Comparison of ENCODE assay signal across 8 cellular contexts in the genomic region with DNA sequence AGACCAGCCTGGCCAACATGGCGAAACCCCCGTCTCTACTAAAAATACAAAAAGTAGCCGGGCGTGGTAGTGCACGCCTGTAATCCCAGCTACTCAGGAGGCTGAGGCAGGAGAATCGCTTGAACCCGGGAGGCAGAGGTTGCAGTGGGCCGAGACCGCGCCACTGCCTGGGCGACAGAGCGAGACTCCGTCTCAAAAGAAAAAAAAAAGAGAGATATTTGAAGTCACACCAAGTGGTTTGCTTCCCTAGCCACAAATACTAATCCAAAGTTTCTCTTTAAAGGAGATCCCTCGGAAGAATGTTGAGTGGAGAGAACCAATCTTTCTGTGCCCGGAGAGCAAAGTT. TPM values are rescaled to one million over a fixed set of nuclear protein-coding genes. Genes with fewer than 3 reads are reported as not detected.
A peak's percentile ranks its signal among the peaks of the same experiment; 100 is the strongest.
DNase-seq lines count a peak whose midpoint lies in the region; ATAC-seq and TF ChIP-seq lines count a peak whose summit lies in the region.
"Not testable (repeated sequence)": the region's sequence is repeated elsewhere in the genome, so short reads cannot be mapped to it uniquely, and the experiment has no call there.

No MANE protein-coding gene starts in this region.

- not testable (repeated sequence) for TF ChIP-seq RAD21 in SK-N-SH (IDR thresholded peaks at IDR 0.05; ENCODE audit: low read length)

- TF ChIP-seq CTCF in SK-N-SH (IDR thresholded peaks at IDR 0.05); endodermal cell (conservative IDR thresholded peaks at IDR 0.05): not testable (repeated sequence)

- not testable (repeated sequence) for H3F3A ChIP-seq in SK-N-SH (replicated peaks; ENCODE audit: insufficient read depth)

- CTCF ChIA-PET in HEK293T (lab: Yijun Ruan, JAX): interaction anchor here (0.7 kb wide), 1 partner anchor 291 kb away, joined by 3 read pairs; no protein-coding TSS in a partner anchor
- CTCF ChIA-PET in SK-N-SH (lab: Yijun Ruan, JAX): interaction anchor here (1.7 to 4.8 kb wide), 3 partner anchors 17 to 185 kb away, joined by 4 to 29 read pairs (median 6); no protein-coding TSS in a partner anchor

- peak overlapping the region; percentile 65 for H3K9ac ChIP-seq in SK-N-SH
- not testable (repeated sequence) for H3K9ac ChIP-seq in endodermal cell (ENCODE audit: extremely low read depth, low read length, poor library complexity, severe bottlenecking)
- H3K9ac ChIP-seq in iPS-20b (ENCODE audit: low read depth, low read length): peak overlapping the region; percentile 68; the same call in 1 of the 2 replicates

- H3K9me3 Mint-ChIP-seq in activated naive CD8-positive, alpha-beta T cell treated with anti-CD3 and anti-CD28 coated beads, Interleukin-2, amount 10 ng/mL, durations not matched to agents 7 days and 5 days; endodermal cell; natural killer cell treated with Interleukin-12 subunit alpha and Interleukin-12 subunit beta and Interleukin-15 and Interleukin-18, amount 100 ng/mL, for 72 hours; stimulated activated effector memory CD8-positive, alpha-beta T cell treated with anti-CD3 and anti-CD28 coated beads, Interleukin-12 subunit alpha, Interleukin-12 subunit beta, amount 100 ng/mL, for 72 hours: not testable (repeated sequence)

- H3K4me3 Mint-ChIP-seq in activated naive CD8-positive, alpha-beta T cell treated with anti-CD3 and anti-CD28 coated beads, Interleukin-2, amount 10 ng/mL, durations not matched to agents 7 days and 5 days: peak overlapping the region; percentile 85
- H3K4me3 Mint-ChIP-seq in endodermal cell: peak overlapping the region; percentile 78
- H3K4me3 Mint-ChIP-seq in natural killer cell treated with Interleukin-12 subunit alpha and Interleukin-12 subunit beta and Interleukin-15 and Interleukin-18, amount 100 ng/mL, for 72 hours: peak overlapping the region; percentile 88
- H3K4me3 Mint-ChIP-seq in stimulated activated effector memory CD8-positive, alpha-beta T cell treated with anti-CD3 and anti-CD28 coated beads, Interleukin-12 subunit alpha, Interleukin-12 subunit beta, amount 100 ng/mL, for 72 hours: peak overlapping the region; percentile 85

- not testable (repeated sequence) for DNase-seq in HEK293T (ENCODE audit: extremely low spot score); SK-N-SH; activated naive CD8-positive, alpha-beta T cell treated with anti-CD3 and anti-CD28 coated beads, Interleukin-2, amount 10 ng/mL, durations not matched to agents 7 days and 5 days; endodermal cell; natural killer cell treated with Interleukin-12 subunit alpha and Interleukin-12 subunit beta and Interleukin-15 and Interleukin-18, amount 100 ng/mL, for 72 hours (ENCODE audit: low spot score); stimulated activated effector memory CD8-positive, alpha-beta T cell treated with anti-CD3 and anti-CD28 coated beads, Interleukin-12 subunit alpha, Interleukin-12 subunit beta, amount 100 ng/mL, for 72 hours (ENCODE audit: low spot score in 2 of 2)

- H3K4me2 ChIP-seq in SK-N-SH: peak overlapping the region; percentile 95

- H3K27ac Mint-ChIP-seq in activated naive CD8-positive, alpha-beta T cell treated with anti-CD3 and anti-CD28 coated beads, Interleukin-2, amount 10 ng/mL, durations not matched to agents 7 days and 5 days: peak overlapping the region; percentile 85
- H3K27ac Mint-ChIP-seq in endodermal cell: not testable (repeated sequence)
- peak overlapping the region; percentile 70 to 84 for H3K27ac Mint-ChIP-seq in natural killer cell treated with Interleukin-12 subunit alpha and Interleukin-12 subunit beta and Interleukin-15 and Interleukin-18, amount 100 ng/mL, for 72 hours
- H3K27ac Mint-ChIP-seq in stimulated activated effector memory CD8-positive, alpha-beta T cell treated with anti-CD3 and anti-CD28 coated beads, Interleukin-12 subunit alpha, Interleukin-12 subunit beta, amount 100 ng/mL, for 72 hours: peak overlapping the region; percentile 90

- not testable (repeated sequence) for H3K9me3 ChIP-seq in SK-N-SH; endodermal cell (ENCODE audit: control insufficient read depth, low read length); iPS-20b (ENCODE audit: insufficient read depth, low read depth, low read length)

- POLR2A ChIA-PET in HEK293T (lab: Yijun Ruan, JAX); SK-N-SH (lab: Yijun Ruan, JAX); activated naive CD8-positive, alpha-beta T cell treated with anti-CD3 and anti-CD28 coated beads, Interleukin-2, amount 10 ng/mL, durations not matched to agents 7 days and 5 days (lab: Charles Lee): not testable (repeated sequence)

- H3K79me2 ChIP-seq in ACC112 (ENCODE audit: control insufficient read depth, insufficient read depth, low read length, unreplicated experiment); SK-N-SH (ENCODE audit: insufficient read depth): not testable (repeated sequence)

- peak overlapping the region; percentile 91 for H3K4me3 ChIP-seq in ACC112 (ENCODE audit: low read depth, low read length)
- H3K4me3 ChIP-seq in SK-N-SH (ENCODE audit: low read depth in 2 of 2, low read length in 1 of 2): peak overlapping the region; percentile 91 to 95
- H3K4me3 ChIP-seq in endodermal cell (ENCODE audit: low read length): peak overlapping the region; percentile 92
- peak overlapping the region; percentile 91 for H3K4me3 ChIP-seq in iPS-20b (ENCODE audit: low read length)

- H3K36me3 ChIP-seq in ACC112 (ENCODE audit: insufficient read depth, low read length); SK-N-SH (replicated peaks in 1 of 2; ENCODE audit: control insufficient read depth in 1 of 2, insufficient read depth in 2 of 2, low read length in 1 of 2); endodermal cell (ENCODE audit: control insufficient read depth, insufficient read depth, low read length); iPS-20b (ENCODE audit: insufficient read depth, low read depth, low read length): not testable (repeated sequence)

- H4K20me1 ChIP-seq in SK-N-SH (ENCODE audit: insufficient read depth): not testable (repeated sequence)

- H3K4me1 Mint-ChIP-seq in activated naive CD8-positive, alpha-beta T cell treated with anti-CD3 and anti-CD28 coated beads, Interleukin-2, amount 10 ng/mL, durations not matched to agents 7 days and 5 days: peaks cover 13% of the 10 kb centered on the region
- not testable (repeated sequence) for H3K4me1 Mint-ChIP-seq in endodermal cell
- peaks cover 4 to 15% of the 10 kb centered on the region in 2 donors for H3K4me1 Mint-ChIP-seq in natural killer cell treated with Interleukin-12 subunit alpha and Interleukin-12 subunit beta and Interleukin-15 and Interleukin-18, amount 100 ng/mL, for 72 hours (ENCODE audit: low read depth in 2 of 2)
- peaks cover 16% of the 10 kb centered on the region for H3K4me1 Mint-ChIP-seq in stimulated activated effector memory CD8-positive, alpha-beta T cell treated with anti-CD3 and anti-CD28 coated beads, Interleukin-12 subunit alpha, Interleukin-12 subunit beta, amount 100 ng/mL, for 72 hours

- not testable (repeated sequence) for H3K27me3 ChIP-seq in ACC112 (ENCODE audit: insufficient read depth, low read length); SK-N-SH (ENCODE audit: insufficient read depth)
- H3K27me3 ChIP-seq in endodermal cell (ENCODE audit: control insufficient read depth, insufficient read depth, low read length, poor library complexity, severe bottlenecking) (peaks cover 46% of the 10 kb centered on the region), iPS-20b (ENCODE audit: insufficient read depth, low read length) (peaks cover 28% of the 10 kb centered on the region)

- H3K27me3 Mint-ChIP-seq in activated naive CD8-positive, alpha-beta T cell treated with anti-CD3 and anti-CD28 coated beads, Interleukin-2, amount 10 ng/mL, durations not matched to agents 7 days and 5 days: peaks cover 12% of the 10 kb centered on the region
- H3K27me3 Mint-ChIP-seq in endodermal cell (ENCODE audit: insufficient read depth): peaks cover 53% of the 10 kb centered on the region
- H3K27me3 Mint-ChIP-seq in natural killer cell treated with Interleukin-12 subunit alpha and Interleukin-12 subunit beta and Interleukin-15 and Interleukin-18, amount 100 ng/mL, for 72 hours: not testable (repeated sequence)

- not testable (repeated sequence) for H3K27ac ChIP-seq in ACC112 (ENCODE audit: low read depth, low read length); SK-N-SH (ENCODE audit: low read depth in 2 of 2, low read length in 1 of 2); endodermal cell (ENCODE audit: low read depth, low read length); iPS-20b (ENCODE audit: low read length)

- 45% methylated on average over 15 of the region's 15 CpGs for WGBS in SK-N-SH (ENCODE audit: low lambda C conversion rate)
- 77 to 84% methylated on average over 15 of the region's 15 CpGs for WGBS in endodermal cell (ENCODE audit: insufficient coverage in 1 of 2, insufficient read length in 1 of 2), 2 experiments

- H3K36me3 Mint-ChIP-seq in activated naive CD8-positive, alpha-beta T cell treated with anti-CD3 and anti-CD28 coated beads, Interleukin-2, amount 10 ng/mL, durations not matched to agents 7 days and 5 days; endodermal cell (ENCODE audit: low read depth); natural killer cell treated with Interleukin-12 subunit alpha and Interleukin-12 subunit beta and Interleukin-15 and Interleukin-18, amount 100 ng/mL, for 72 hours; stimulated activated effector memory CD8-positive, alpha-beta T cell treated with anti-CD3 and anti-CD28 coated beads, Interleukin-12 subunit alpha, Interleukin-12 subunit beta, amount 100 ng/mL, for 72 hours: not testable (repeated sequence)

- not testable (repeated sequence) for H3K9me2 ChIP-seq in SK-N-SH

- H2AFZ ChIP-seq in ACC112 (ENCODE audit: low read length, unreplicated experiment): peak overlapping the region; percentile 98
- H2AFZ ChIP-seq in SK-N-SH (ENCODE audit: low read depth): peak overlapping the region; percentile 98

- TF ChIP-seq EP300 in SK-N-SH (IDR thresholded peaks at IDR 0.05; ENCODE audit: borderline replicate concordance in 1 of 2, low read depth in 1 of 2, low read length in 1 of 2): not testable (repeated sequence)

- ATAC-seq in activated naive CD8-positive, alpha-beta T cell treated with anti-CD3 and anti-CD28 coated beads, Interleukin-2, amount 10 ng/mL, durations not matched to agents 7 days and 5 days (ENCODE audit: low read depth); natural killer cell treated with Interleukin-12 subunit alpha and Interleukin-12 subunit beta and Interleukin-15 and Interleukin-18, amount 100 ng/mL, for 72 hours; stimulated activated effector memory CD8-positive, alpha-beta T cell treated with anti-CD3 and anti-CD28 coated beads, Interleukin-12 subunit alpha, Interleukin-12 subunit beta, amount 100 ng/mL, for 72 hours: not testable (repeated sequence)

- H3K4me1 ChIP-seq in ACC112 (ENCODE audit: control insufficient read depth, insufficient read depth, low read length, unreplicated experiment); SK-N-SH (ENCODE audit: control insufficient read depth in 1 of 2, insufficient read depth in 2 of 2, low read depth in 1 of 2, low read length in 1 of 2); endodermal cell (ENCODE audit: control insufficient read depth, insufficient read depth, low read length); iPS-20b (ENCODE audit: insufficient read depth, low read length): not testable (repeated sequence)

RNA-seq across cellular contexts. Expression of a gene that starts 0.7 kb away (rescaled TPM):
- 6.1 and 7.0 TPM in 2 replicates for polyA plus RNA-seq in SK-N-SH (2012; rRNA removed)
- 5.9 and 6.6 TPM in 2 replicates for polyA plus RNA-seq in SK-N-SH (2012; cell fraction: cytosol; rRNA removed)
- 3.5 and 5.1 TPM in 2 replicates for polyA plus RNA-seq in SK-N-SH (2012; cell fraction: nucleus; rRNA removed)
- 1 to 10 TPM; 3.7 to 3.8 TPM for total RNA-seq in activated naive CD8-positive, alpha-beta T cell treated with anti-CD3 and anti-CD28 coated beads, Interleukin-2, amount 10 ng/mL, durations not matched to agents 7 days and 5 days
- total RNA-seq in endodermal cell: 1 to 10 TPM; 2.7 to 4.0 TPM
- 5.1 TPM for polyA plus RNA-seq in endodermal cell (2013, experiment 1 of 2)
- polyA plus RNA-seq in endodermal cell (2013, experiment 2 of 2): 4.6 TPM
- 1 to 10 TPM; 3.1 to 3.2 TPM for total RNA-seq in natural killer cell treated with Interleukin-12 subunit alpha and Interleukin-12 subunit beta and Interleukin-15 and Interleukin-18, amount 100 ng/mL, for 72 hours

RNA-seq across cellular contexts. Expression of a gene that starts 0.7 kb away (rescaled TPM):
- 0.35 and 0.57 TPM in 2 replicates for polyA plus RNA-seq in SK-N-SH (2012; rRNA removed)
- polyA plus RNA-seq in SK-N-SH (2012; cell fraction: cytosol; rRNA removed): 0.28 and 0.30 TPM in 2 replicates
- 0.25 and 0.49 TPM in 2 replicates for polyA plus RNA-seq in SK-N-SH (2012; cell fraction: nucleus; rRNA removed)
- not detected for total RNA-seq in activated naive CD8-positive, alpha-beta T cell treated with anti-CD3 and anti-CD28 coated beads, Interleukin-2, amount 10 ng/mL, durations not matched to agents 7 days and 5 days
- total RNA-seq in endodermal cell: under 1 TPM; 0.24 to 0.64 TPM
- polyA plus RNA-seq in endodermal cell (2013, experiment 1 of 2): 0.11 TPM
- 0.25 TPM for polyA plus RNA-seq in endodermal cell (2013, experiment 2 of 2)
- not detected for total RNA-seq in natural killer cell treated with Interleukin-12 subunit alpha and Interleukin-12 subunit beta and Interleukin-15 and Interleukin-18, amount 100 ng/mL, for 72 hours

RNA-seq across cellular contexts. Expression of a gene that starts 10.7 kb away (rescaled TPM):
- polyA plus RNA-seq in SK-N-SH (2012; rRNA removed): 0.08 TPM in 2 replicates
- 0.09 and 0.10 TPM in 2 replicates for polyA plus RNA-seq in SK-N-SH (2012; cell fraction: cytosol; rRNA removed)
- 0.39 and 0.40 TPM in 2 replicates for polyA plus RNA-seq in SK-N-SH (2012; cell fraction: nucleus; rRNA removed)
- under 1 TPM; 0.61 to 0.79 TPM for total RNA-seq in activated naive CD8-positive, alpha-beta T cell treated with anti-CD3 and anti-CD28 coated beads, Interleukin-2, amount 10 ng/mL, durations not matched to agents 7 days and 5 days
- total RNA-seq in endodermal cell: under 1 TPM; 0.11 to 0.22 TPM
- polyA plus RNA-seq in endodermal cell (2013, experiment 1 of 2): 0.18 TPM
- polyA plus RNA-seq in endodermal cell (2013, experiment 2 of 2): 0.21 TPM
- 1 to 10 TPM in 1 of 2 donors, under 1 TPM in 1; 0.33 to 1.0 TPM for total RNA-seq in natural killer cell treated with Interleukin-12 subunit alpha and Interleukin-12 subunit beta and Interleukin-15 and Interleukin-18, amount 100 ng/mL, for 72 hours

RNA-seq across cellular contexts. Expression of a gene that starts 34.6 kb away (rescaled TPM):
- polyA plus RNA-seq in SK-N-SH (2012; rRNA removed): 11.2 and 12.0 TPM in 2 replicates
- 5.8 and 7.6 TPM in 2 replicates for polyA plus RNA-seq in SK-N-SH (2012; cell fraction: cytosol; rRNA removed)
- 26.1 and 33.6 TPM in 2 replicates for polyA plus RNA-seq in SK-N-SH (2012; cell fraction: nucleus; rRNA removed)
- under 1 TPM; 0.14 to 0.20 TPM for total RNA-seq in activated naive CD8-positive, alpha-beta T cell treated with anti-CD3 and anti-CD28 coated beads, Interleukin-2, amount 10 ng/mL, durations not matched to agents 7 days and 5 days
- 10 to 100 TPM; 22.9 to 24.4 TPM for total RNA-seq in endodermal cell
- 9.7 TPM for polyA plus RNA-seq in endodermal cell (2013, experiment 1 of 2)
- 8.9 TPM for polyA plus RNA-seq in endodermal cell (2013, experiment 2 of 2)
- 1 to 10 TPM in 1 of 2 donors, under 1 TPM in 1; 1.00 to 1.4 TPM for total RNA-seq in natural killer cell treated with Interleukin-12 subunit alpha and Interleukin-12 subunit beta and Interleukin-15 and Interleukin-18, amount 100 ng/mL, for 72 hours
